In genomic region chr2:196439760-196440159, GRCh38 we compare ENCODE assay signal across 27 cellular contexts.
DNase-seq lines count a peak whose midpoint lies in the region; FAIRE-seq and TF ChIP-seq lines count a peak whose summit lies in the region.
"Had no signal": no experiment of that assay in that cellular context is flagged by ENCODE, and none has a peak within 500 bp of the region (broad histone marks: within the 10 kb centered on the region; RNA-seq: fewer than 3 reads in every experiment).

No MANE protein-coding gene starts in this region.

- H3K4me3 Mint-ChIP-seq in glutamatergic neuron (ENCODE audit: unreplicated experiment): peak overlapping the region; percentile 27
- H3K4me3 Mint-ChIP-seq in activated CD4-positive, alpha-beta memory T cell treated with anti-CD3 and anti-CD28 coated beads, Interleukin-2, amount 10 ng/mL, durations not matched to agents 7 days and 5 days: no peak overlapping the region
- H3K4me3 Mint-ChIP-seq in T-helper 2 cell treated with Interferon-gamma antibody and Interleukin-4, amounts not matched to agents 5 μg/mL and 100 μg/mL, for 36 hours: no peak overlapping the region
- H3K4me3 Mint-ChIP-seq: CD14-positive monocyte; CD4-positive, alpha-beta T cell; CD8-positive, alpha-beta memory T cell; HFFc6 had no signal

- no peak for TF ChIP-seq RAD21 in neural cell (conservative IDR thresholded peaks at IDR 0.05)

- H3K79me2 ChIP-seq in Karpas-422 (ENCODE audit: low read length) (no peaks in the 10 kb centered on the region), neural cell (replicated peaks; ENCODE audit: insufficient read depth, low read length) (no peaks in the 10 kb centered on the region)

- H3K9me2 ChIP-seq in Karpas-422 (replicated peaks; ENCODE audit: insufficient read depth, low read length) (no peaks in the 10 kb centered on the region), neural cell (ENCODE audit: insufficient read depth, low read length) (no peaks in the 10 kb centered on the region)

- H3K4me1 ChIP-seq in Karpas-422 (ENCODE audit: low read length): no peaks in the 10 kb centered on the region
- H3K4me1 ChIP-seq: A549; BE2C; BLaER1 treated with 17β-estradiol and CSF1 and Interleukin-3, amounts not matched to agents 10 nM and 100 nM; HAP-1 had no signal

- peaks cover 27% of the 10 kb centered on the region for H3K4me1 Mint-ChIP-seq in glutamatergic neuron (ENCODE audit: low read depth, unreplicated experiment)
- H3K4me1 Mint-ChIP-seq in activated CD4-positive, alpha-beta memory T cell treated with anti-CD3 and anti-CD28 coated beads, Interleukin-2, amount 10 ng/mL, durations not matched to agents 7 days and 5 days: no peaks in the 10 kb centered on the region
- no peaks in the 10 kb centered on the region for H3K4me1 Mint-ChIP-seq in T-helper 2 cell treated with Interferon-gamma antibody and Interleukin-4, amounts not matched to agents 5 μg/mL and 100 μg/mL, for 36 hours (ENCODE audit: low read depth)
- H3K4me1 Mint-ChIP-seq: CD14-positive monocyte; CD8-positive, alpha-beta memory T cell had no signal

- H3K36me3 ChIP-seq in Karpas-422 (ENCODE audit: insufficient read depth, low read length) (no peaks in the 10 kb centered on the region), neural cell (ENCODE audit: insufficient read depth, low read length) (no peaks in the 10 kb centered on the region)
- H3K36me3 ChIP-seq: BE2C; BLaER1 treated with 17β-estradiol and CSF1 and Interleukin-3, amounts not matched to agents 10 nM and 100 nM; HAP-1 had no signal

- H3K27ac ChIP-seq in Karpas-422 (ENCODE audit: low read length) (no peak overlapping the region), neural cell (ENCODE audit: low read length) (no peak overlapping the region)
- H3K27ac ChIP-seq: A549; BLaER1 treated with 17β-estradiol and CSF1 and Interleukin-3, amounts not matched to agents 10 nM and 100 nM had no signal

- no peak overlapping the region for H3K4me2 ChIP-seq in Karpas-422 (ENCODE audit: low read depth, low read length, poor library complexity, severe bottlenecking)
- no peak overlapping the region for H3K4me2 ChIP-seq in neural cell (ENCODE audit: low read length)
- H3K4me2 ChIP-seq: A549; BLaER1 treated with 17β-estradiol and CSF1 and Interleukin-3, amounts not matched to agents 10 nM and 100 nM had no signal

- POLR2A ChIA-PET in activated CD4-positive, alpha-beta memory T cell treated with anti-CD3 and anti-CD28 coated beads, Interleukin-2, amount 10 ng/mL, durations not matched to agents 7 days and 5 days (lab: Charles Lee): no interaction called here

- peak; percentile 86 for TF ChIP-seq EP300 in neural cell (conservative IDR thresholded peaks at IDR 0.05; ENCODE audit: poor library complexity, severe bottlenecking)

- H2AFZ ChIP-seq in Karpas-422 (ENCODE audit: low read length) (no peak overlapping the region), neural cell (ENCODE audit: low read depth, low read length) (no peak overlapping the region)

- peaks cover 4% of the 10 kb centered on the region for H3K9me3 Mint-ChIP-seq in glutamatergic neuron (ENCODE audit: unreplicated experiment)
- H3K9me3 Mint-ChIP-seq in activated CD4-positive, alpha-beta memory T cell treated with anti-CD3 and anti-CD28 coated beads, Interleukin-2, amount 10 ng/mL, durations not matched to agents 7 days and 5 days: no peaks in the 10 kb centered on the region
- no peaks in the 10 kb centered on the region for H3K9me3 Mint-ChIP-seq in T-helper 2 cell treated with Interferon-gamma antibody and Interleukin-4, amounts not matched to agents 5 μg/mL and 100 μg/mL, for 36 hours
- H3K9me3 Mint-ChIP-seq: CD14-positive monocyte; CD4-positive, alpha-beta T cell; CD8-positive, alpha-beta memory T cell; HFFc6 had no signal

- peak overlapping the region; percentile 4 for H3K27ac Mint-ChIP-seq in glutamatergic neuron (ENCODE audit: unreplicated experiment)
- no peak overlapping the region for H3K27ac Mint-ChIP-seq in activated CD4-positive, alpha-beta memory T cell treated with anti-CD3 and anti-CD28 coated beads, Interleukin-2, amount 10 ng/mL, durations not matched to agents 7 days and 5 days
- no peak overlapping the region for H3K27ac Mint-ChIP-seq in T-helper 2 cell treated with Interferon-gamma antibody and Interleukin-4, amounts not matched to agents 5 μg/mL and 100 μg/mL, for 36 hours
- H3K27ac Mint-ChIP-seq: CD14-positive monocyte; CD4-positive, alpha-beta T cell; CD8-positive, alpha-beta memory T cell; HFFc6 had no signal

- no peak for TF ChIP-seq CTCF in glutamatergic neuron (IDR thresholded peaks at IDR 0.05; ENCODE audit: partially characterized antibody, unreplicated experiment)
- no peak for TF ChIP-seq CTCF in neural cell (IDR thresholded peaks at IDR 0.05; ENCODE audit: poor library complexity, severe bottlenecking)

- H4K20me1 ChIP-seq in Karpas-422 (ENCODE audit: insufficient read depth, low read depth, low read length) (no peaks in the 10 kb centered on the region), neural cell (ENCODE audit: insufficient read depth) (no peaks in the 10 kb centered on the region)
- H4K20me1 ChIP-seq: BLaER1 treated with 17β-estradiol and CSF1 and Interleukin-3, amounts not matched to agents 10 nM and 100 nM had no signal

- H3F3A ChIP-seq in neural cell (ENCODE audit: insufficient read depth, low read length, poor library complexity, severe bottlenecking): no peaks in the 10 kb centered on the region

- H3K27me3 ChIP-seq in Karpas-422 (ENCODE audit: low read length) (no peaks in the 10 kb centered on the region), neural cell (ENCODE audit: insufficient read depth, low read depth, low read length) (no peaks in the 10 kb centered on the region)
- H3K27me3 ChIP-seq: BE2C; BLaER1 treated with 17β-estradiol and CSF1 and Interleukin-3, amounts not matched to agents 10 nM and 100 nM had no signal

- CTCF ChIA-PET in activated CD4-positive, alpha-beta memory T cell treated with anti-CD3 and anti-CD28 coated beads, Interleukin-2, amount 10 ng/mL, durations not matched to agents 7 days and 5 days (lab: Charles Lee): interaction anchor here (1.3 kb wide), 1 partner anchor 14 kb away, joined by 3 read pairs; no protein-coding TSS in a partner anchor

- H3K27me3 Mint-ChIP-seq in glutamatergic neuron (ENCODE audit: unreplicated experiment): peaks cover 2% of the 10 kb centered on the region
- H3K27me3 Mint-ChIP-seq in activated CD4-positive, alpha-beta memory T cell treated with anti-CD3 and anti-CD28 coated beads, Interleukin-2, amount 10 ng/mL, durations not matched to agents 7 days and 5 days: peaks cover 20% of the 10 kb centered on the region
- peaks cover 29% of the 10 kb centered on the region for H3K27me3 Mint-ChIP-seq in T-helper 2 cell treated with Interferon-gamma antibody and Interleukin-4, amounts not matched to agents 5 μg/mL and 100 μg/mL, for 36 hours (ENCODE audit: low read depth)
- H3K27me3 Mint-ChIP-seq: CD4-positive, alpha-beta T cell had no signal

- TF ChIP-seq POLR2A in GM12892 (IDR thresholded peaks at IDR 0.05; ENCODE audit: low read depth, low read length): no peak

- no peak overlapping the region for H3K4me3 ChIP-seq in Karpas-422 (ENCODE audit: low read length)
- no peak overlapping the region for H3K4me3 ChIP-seq in neural cell (ENCODE audit: low read length)
- H3K4me3 ChIP-seq: A549; BLaER1 treated with 17β-estradiol and CSF1 and Interleukin-3, amounts not matched to agents 10 nM and 100 nM; GM12878; HAP-1 had no signal

- H3K9ac ChIP-seq in Karpas-422 (ENCODE audit: low read length): no peak overlapping the region
- H3K9ac ChIP-seq in neural cell (ENCODE audit: low read length): no peak overlapping the region
- H3K9ac ChIP-seq: BLaER1 treated with 17β-estradiol and CSF1 and Interleukin-3, amounts not matched to agents 10 nM and 100 nM had no signal

- no peaks in the 10 kb centered on the region for H3K36me3 Mint-ChIP-seq in glutamatergic neuron (ENCODE audit: unreplicated experiment)
- H3K36me3 Mint-ChIP-seq in activated CD4-positive, alpha-beta memory T cell treated with anti-CD3 and anti-CD28 coated beads, Interleukin-2, amount 10 ng/mL, durations not matched to agents 7 days and 5 days (ENCODE audit: low read depth): no peaks in the 10 kb centered on the region
- no peaks in the 10 kb centered on the region for H3K36me3 Mint-ChIP-seq in T-helper 2 cell treated with Interferon-gamma antibody and Interleukin-4, amounts not matched to agents 5 μg/mL and 100 μg/mL, for 36 hours (ENCODE audit: low read depth)
- H3K36me3 Mint-ChIP-seq: CD14-positive monocyte; CD8-positive, alpha-beta memory T cell had no signal

- DNase-seq in GM12892 (ENCODE audit: insufficient read length) (no peak), Karpas-422 (peak; percentile 21), glutamatergic neuron (no peak), EL (no peak)
- no peak for DNase-seq in activated CD4-positive, alpha-beta memory T cell treated with anti-CD3 and anti-CD28 coated beads, Interleukin-2, amount 10 ng/mL, durations not matched to agents 7 days and 5 days
- DNase-seq in T-helper 2 cell treated with Interferon-gamma antibody and Interleukin-4, amounts not matched to agents 5 μg/mL and 100 μg/mL, for 36 hours (ENCODE audit: low spot score): no peak
- DNase-seq: 8988T; ACHN; AML-193; BE2C; CD4-positive, alpha-beta T cell; CD8-positive, alpha-beta memory T cell; DMS 273 treated with DMSO at 0.1 percent for 48 hours; DMS53; DND-41; GDM1; GOT3; HFFc6 had no signal

- H3K9me3 ChIP-seq in Karpas-422 (ENCODE audit: low read length) (no peaks in the 10 kb centered on the region), neural cell (ENCODE audit: low read length) (no peaks in the 10 kb centered on the region)
- H3K9me3 ChIP-seq: A549; BE2C; BLaER1 treated with 17β-estradiol and CSF1 and Interleukin-3, amounts not matched to agents 10 nM and 100 nM; HAP-1 had no signal

- peak; percentile 60 for FAIRE-seq in GM12892 (lab: Jason Lieb, UNC)
- FAIRE-seq: A549, D721Med, GM12878, GM18507, H54 had no signal
